In genomic region chr12:102539651-102540553, GRCh38 we compare ENCODE assay signal across 13 cellular contexts. TPM values are rescaled to one million over a fixed set of nuclear protein-coding genes. Genes with fewer than 3 reads are reported as not detected.
DNase-seq lines count a peak whose midpoint lies in the region; ATAC-seq, FAIRE-seq and TF ChIP-seq lines count a peak whose summit lies in the region.
"Had no signal": no experiment of that assay in that cellular context is flagged by ENCODE, and none has a peak within 500 bp of the region (broad histone marks: within the 10 kb centered on the region; RNA-seq: fewer than 3 reads in every experiment).

No MANE protein-coding gene starts in this region.

- H3K9me3 ChIP-seq in HepG2 (ENCODE audit: low read length) = no peaks in the 10 kb centered on the region

- no peak overlapping the region for H2AFZ ChIP-seq in HepG2 (ENCODE audit: low read length)

- DNase-seq in AG10803 (ENCODE audit: low read depth) = peak; percentile 93
- DNase-seq in HTR-8/SVneo (ENCODE audit: insufficient read length, low spot score) = peak; percentile 68
- DNase-seq in brain microvascular endothelial cell = peak; percentile 90
- peak; percentile 31 for DNase-seq in HepG2 (ENCODE audit: low spot score)
- no peak for DNase-seq in RKO (ENCODE audit: low spot score)
- DNase-seq in DMS114 treated with DMSO at 0.1 percent for 48 hours (lab: John Stamatoyannopoulos, UW; ENCODE audit: unreplicated experiment) = no peak
- DNase-seq in Kasumi-1 (lab: John Stamatoyannopoulos, UW) = no peak
- DNase-seq in midbrain (lab: John Stamatoyannopoulos, UW) = no peak
- DNase-seq: activated CD4-positive, alpha-beta T cell treated with anti-CD3 and anti-CD28 coated beads for 4 hours; activated gamma-delta T cell; NCI-H2029; SHP77; stimulated activated naive B cell treated with anti-CD40 and anti-IgM and Interleukin-4, amounts not matched to agents 10 μg/mL and 1 μg/mL and 100 μg/mL, for 72 hours had no signal

- no peak overlapping the region for H3K4me2 ChIP-seq in HepG2 (ENCODE audit: low read depth, low read length)

- TF ChIP-seq CTCF in AG10803 (conservative IDR thresholded peaks at IDR 0.05; ENCODE audit: low read length) (no peak; the same call in 1 of the 2 replicates), brain microvascular endothelial cell (IDR thresholded peaks at IDR 0.05; ENCODE audit: low read depth, low read length, missing control alignments) (no peak), HepG2 (CRISPR knock-in tag; IDR thresholded peaks at IDR 0.05) (no peak)

- BruUV-seq in HepG2 (replicated peaks; lab: Mats Ljungman, UMichigan) = no TSS peak

- H3K9ac ChIP-seq in HepG2 (ENCODE audit: insufficient read depth, low read depth, low read length) = no peak overlapping the region

- H3K79me2 ChIP-seq in HepG2 (ENCODE audit: insufficient read depth, low read length) = no peaks in the 10 kb centered on the region

- CTCF ChIA-PET in HepG2 (lab: Yijun Ruan, JAX; ENCODE audit: low intra/inter-chr PET ratio, low total read pairs) = no interaction called here

- H3K36me3 ChIP-seq in brain microvascular endothelial cell (replicated peaks) (no peaks in the 10 kb centered on the region), HepG2 (replicated peaks in 1 of 2; ENCODE audit: control insufficient read depth in 1 of 2, insufficient read depth in 2 of 2, low read length in 2 of 2) (no peaks in the 10 kb centered on the region)

- H3K27ac ChIP-seq in brain microvascular endothelial cell = peak overlapping the region; percentile 82
- H3K27ac ChIP-seq in HepG2 (ENCODE audit: extremely low read length, insufficient read depth, low read length) = no peak overlapping the region

- TF ChIP-seq EP300 in HepG2 (IDR thresholded peaks at IDR 0.05; ENCODE audit: low read depth in 2 of 2, low read length in 2 of 2) (no peak), HepG2 (CRISPR knock-in tag; IDR thresholded peaks at IDR 0.05; ENCODE audit: borderline replicate concordance) (no peak)

- intact Hi-C loops in HepG2 (cut with micrococcal nuclease; ENCODE audit: unreplicated experiment) = no loop called here

- ATAC-seq in HepG2 = peak; percentile 26; the same call in 1 of the 3 replicates
- ATAC-seq: stimulated activated naive B cell treated with anti-CD40 and anti-IgM and Interleukin-4, amounts not matched to agents 10 μg/mL and 1 μg/mL and 100 μg/mL, for 72 hours had no signal

- no peaks in the 10 kb centered on the region for H4K20me1 ChIP-seq in HepG2 (ENCODE audit: insufficient read depth, low read length)

- H3K27me3 ChIP-seq in brain microvascular endothelial cell (replicated peaks) (no peaks in the 10 kb centered on the region), HepG2 (ENCODE audit: control insufficient read depth in 1 of 2, insufficient read depth in 2 of 2, low read length in 2 of 2) (no peaks in the 10 kb centered on the region)

- peak; percentile 80 for FAIRE-seq in HTR-8/SVneo (lab: Jason Lieb, UNC)
- FAIRE-seq in HepG2 (lab: Jason Lieb, UNC) = no peak

- in situ Hi-C loops in brain microvascular endothelial cell (cut with HindIII; ENCODE audit: low pct_ligation_motif_present, low sequenced_read_pairs) (no loop called here), HepG2 (cut with HindIII; ENCODE audit: extremely low pct_ligation_motif_present, low pct_unique_long_range_greater_than_20kb) (no loop called here)

- 1% methylated on average over 9 of the region's 10 CpGs for WGBS in HepG2 (ENCODE audit: low lambda C conversion rate)

- no peaks in the 10 kb centered on the region for H3K4me1 ChIP-seq in HepG2 (ENCODE audit: insufficient read depth, low read length)

- H3K4me3 ChIP-seq in AG10803 (ENCODE audit: low read length) (no peak overlapping the region), brain microvascular endothelial cell (ENCODE audit: low read depth, low read length) (no peak overlapping the region), HepG2 (replicated peaks in 1 of 3; ENCODE audit: insufficient read depth in 1 of 3, low read depth in 2 of 3, low read length in 3 of 3) (no peak overlapping the region)

- TF ChIP-seq POLR2A in HepG2 (IDR thresholded peaks at IDR 0.05; ENCODE audit: insufficient read depth in 1 of 2, low read depth in 2 of 2, low read length in 2 of 2) = no peak

- POLR2A ChIA-PET in HepG2 (lab: Yijun Ruan, JAX) = no interaction called here

- no peak for TF ChIP-seq RAD21 in HepG2 (CRISPR knock-in tag; IDR thresholded peaks at IDR 0.05)

TF ChIP-seq in HepG2, 621 proteins besides CTCF, POLR2A, EP300 and RAD21 (continues in another document):
- TF ChIP-seq RELA (CRISPR knock-in tag; IDR thresholded peaks at IDR 0.05) (no peak), FLYWCH1 (CRISPR knock-in tag; IDR thresholded peaks at IDR 0.05) (no peak), ZSCAN9 (CRISPR knock-in tag; IDR thresholded peaks at IDR 0.05; ENCODE audit: borderline replicate concordance) (no peak), ZNF292 (CRISPR knock-in tag; IDR thresholded peaks at IDR 0.05; ENCODE audit: borderline replicate concordance, low read depth) (no peak), DMTF1 (CRISPR knock-in tag; IDR thresholded peaks at IDR 0.05) (no peak), ZNF883 (CRISPR knock-in tag; IDR thresholded peaks at IDR 0.05; ENCODE audit: not compliant biosample characterization) (no peak), THAP9 (CRISPR knock-in tag; IDR thresholded peaks at IDR 0.05; ENCODE audit: borderline replicate concordance) (no peak), ZNF121 (CRISPR knock-in tag; IDR thresholded peaks at IDR 0.05) (no peak)

RNA-seq across cellular contexts. Expression of gene IGF1, which starts 59.5 kb away (rescaled TPM):
- not detected in 2 replicates for total RNA-seq in HepG2 (2016; rRNA removed; fragmentation: Illumina TruSeq; extraction: Trizol)
- not detected in 2 replicates for total RNA-seq in HepG2 (2016; cell fraction: cytosol; rRNA removed; fragmentation: Illumina TruSeq; extraction: Trizol; ENCODE audit: low read depth)
- total RNA-seq in HepG2 (2016; cell fraction: insoluble cytoplasmic fraction; rRNA removed; fragmentation: Illumina TruSeq; extraction: Trizol) = not detected in 2 replicates
- total RNA-seq in HepG2 (2016; cell fraction: membrane; rRNA removed; fragmentation: Illumina TruSeq; extraction: Trizol) = not detected in 2 replicates
- not detected in 2 replicates for total RNA-seq in HepG2 (2016; cell fraction: nucleus; rRNA removed; fragmentation: Illumina TruSeq; extraction: Trizol)
- not detected in 2 replicates for polyA plus RNA-seq in HepG2 (2011; rRNA removed)
- not detected in 2 replicates for polyA plus RNA-seq in HepG2 (2011; cell fraction: cytosol; rRNA removed)
- polyA plus RNA-seq in HepG2 (2011; cell fraction: nucleus; rRNA removed) = not detected in 2 replicates
- polyA plus RNA-seq in HepG2 (2012) = not detected in 2 replicates
- polyA plus RNA-seq in HepG2 (2016; cell fraction: cytosol; fragmentation: Illumina TruSeq; extraction: Trizol; ENCODE audit: low read depth) = not detected in 2 replicates
- polyA plus RNA-seq in HepG2 (2016; cell fraction: insoluble cytoplasmic fraction; fragmentation: Illumina TruSeq; extraction: Trizol; ENCODE audit: low read depth) = not detected in 2 replicates
- polyA plus RNA-seq in HepG2 (2016; cell fraction: membrane; fragmentation: Illumina TruSeq; extraction: Trizol; ENCODE audit: low read depth) = not detected in 2 replicates
- not detected in 2 replicates for polyA plus RNA-seq in HepG2 (2016; cell fraction: nucleus; fragmentation: Illumina TruSeq; extraction: Trizol; ENCODE audit: insufficient read depth, low read depth)
- polyA minus RNA-seq in HepG2 (2011; rRNA and poly(A)+ RNA removed; ENCODE audit: low replicate concordance) = not detected in 2 replicates
- not detected in 2 replicates for polyA minus RNA-seq in HepG2 (2011; cell fraction: cytosol; rRNA and poly(A)+ RNA removed)
- polyA minus RNA-seq in HepG2 (2011; cell fraction: nucleus; rRNA and poly(A)+ RNA removed) = not detected in 2 replicates

Comparison
In these comparisons a context has a peak if more than half of its experiments do, and no peak if none do; other contexts are left out.
1. DNase-seq: peak in AG10803 (single experiment), HTR-8/SVneo (single experiment), brain microvascular endothelial cell (single experiment) and HepG2 (single experiment); none in RKO (single experiment), DMS114 treated with DMSO at 0.1 percent for 48 hours (single experiment), Kasumi-1 (0 of 2) and midbrain (single experiment).